In genomic region chr5:172766287-172767104, GRCh38 we compare ENCODE assay signal across 1 cellular context.
A peak's percentile ranks its signal among the peaks of the same experiment; 100 is the strongest.
TF ChIP-seq lines count a peak whose summit lies in the region.

No MANE protein-coding gene starts in this region.

TF ChIP-seq in HepG2, 621 proteins besides CTCF, POLR2A, EP300 and RAD21 (continued from another document and continues in another):
- TF ChIP-seq ZNF788 (CRISPR knock-in tag; IDR thresholded peaks at IDR 0.05; ENCODE audit: borderline replicate concordance) (peak; percentile 69; the same call in 1 of the 2 replicates), ZNF337 (CRISPR knock-in tag; IDR thresholded peaks at IDR 0.05; ENCODE audit: borderline replicate concordance, low read depth) (no peak), CREM (IDR thresholded peaks at IDR 0.05) (peak; percentile 16; the same call in 1 of the 2 replicates), CREM (CRISPR knock-in tag; IDR thresholded peaks at IDR 0.05) (no peak), POLR2AphosphoS5 (IDR thresholded peaks at IDR 0.05; ENCODE audit: low read depth, low read length) (peak; percentile 69), ZBTB40 (IDR thresholded peaks at IDR 0.05) (no peak), ZBTB40 (CRISPR knock-in tag; IDR thresholded peaks at IDR 0.05) (no peak), THAP7 (CRISPR knock-in tag; IDR thresholded peaks at IDR 0.05) (no peak), MAFF (IDR thresholded peaks at IDR 0.05; ENCODE audit: low read depth, low read length) (peak; percentile 62), ZMAT3 (CRISPR knock-in tag; conservative IDR thresholded peaks at IDR 0.05) (no peak), KLF6 (CRISPR knock-in tag; IDR thresholded peaks at IDR 0.05) (0 out of 2 replicates have a peak, but pooled peaks have one; percentile 50), POLR2AphosphoS2 (IDR thresholded peaks at IDR 0.05; ENCODE audit: low read depth, low read length) (peak; percentile 99), ARID4A (CRISPR knock-in tag; IDR thresholded peaks at IDR 0.05; ENCODE audit: borderline replicate concordance) (peak; percentile 39; the same call in 1 of the 2 replicates), KDM2A (CRISPR knock-in tag; IDR thresholded peaks at IDR 0.05; ENCODE audit: borderline replicate concordance, low read depth) (peak; percentile 69), ZNF83 (CRISPR knock-in tag; IDR thresholded peaks at IDR 0.05; ENCODE audit: borderline replicate concordance) (no peak), SKI (IDR thresholded peaks at IDR 0.05; ENCODE audit: partially characterized antibody) (peak; percentile 96), KDM1A (CRISPR knock-in tag; IDR thresholded peaks at IDR 0.05) (peak; percentile 70; the same call in 1 of the 2 replicates), HNF4A (CRISPR knock-in tag; IDR thresholded peaks at IDR 0.05) (peak; percentile 76), HDAC1 (CRISPR knock-in tag; IDR thresholded peaks at IDR 0.05) (peak; percentile 44), CSRNP1 (CRISPR knock-in tag; IDR thresholded peaks at IDR 0.05) (no peak), ZNF652 (CRISPR knock-in tag; IDR thresholded peaks at IDR 0.05; ENCODE audit: borderline replicate concordance, low read depth) (peak; percentile 46; the same call in 1 of the 2 replicates), ZNF263 (CRISPR knock-in tag; IDR thresholded peaks at IDR 0.05) (no peak), ZBTB49 (CRISPR knock-in tag; IDR thresholded peaks at IDR 0.05; ENCODE audit: borderline replicate concordance) (no peak), ARID5B (CRISPR knock-in tag; IDR thresholded peaks at IDR 0.05) (peak; percentile 87), ZNF556 (CRISPR knock-in tag; IDR thresholded peaks at IDR 0.05; ENCODE audit: borderline replicate concordance) (peak; percentile 30; the same call in 1 of the 2 replicates), SAP130 (CRISPR knock-in tag; IDR thresholded peaks at IDR 0.05; ENCODE audit: low read depth) (peak; percentile 78)
